In the genomic region with DNA sequence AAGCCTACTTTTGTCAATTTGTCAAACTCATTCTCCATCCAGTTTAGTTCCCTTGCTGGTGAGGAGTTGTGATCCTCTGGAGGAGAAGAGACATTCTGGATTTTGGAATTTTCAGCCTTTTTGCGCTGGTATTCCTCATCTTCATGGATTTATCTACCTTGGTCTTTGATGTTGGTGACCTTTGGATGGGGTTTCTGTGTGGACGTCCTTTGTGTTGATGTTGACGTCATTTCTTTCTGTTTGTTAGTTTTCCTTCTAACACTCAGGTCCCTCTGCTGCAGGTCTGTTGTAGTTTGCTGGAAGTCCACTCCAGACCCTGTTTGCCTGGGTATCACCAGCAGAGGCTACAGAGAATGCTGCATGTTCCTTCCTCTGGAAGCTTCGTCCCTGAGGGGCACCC, we compare ENCODE assay signal across 27 cellular contexts.
"Had no signal": no experiment of that assay in that cellular context is flagged by ENCODE, and none has a peak within 500 bp of the region (broad histone marks: within the 10 kb centered on the region; RNA-seq: fewer than 3 reads in every experiment).

No MANE protein-coding gene starts in this region.

- H3K4me3 ChIP-seq: stomach, suprapubic skin, testis, thoracic aorta, thyroid gland, tibial artery, tibial nerve, transverse colon, upper lobe of left lung, upper lobe of right lung, uterus, vagina had no signal

- H3K27ac ChIP-seq: stomach, suprapubic skin, testis, thoracic aorta, thyroid gland, tibial artery, tibial nerve, transverse colon, upper lobe of left lung, upper lobe of right lung, uterus, vagina had no signal

- H3K9me3 ChIP-seq: testis, thyroid gland, uterus, vagina had no signal

- H3K4me1 ChIP-seq: stomach, suprapubic skin, testis, thyroid gland, tibial artery, tibial nerve, transverse colon, upper lobe of left lung, upper lobe of right lung, uterus, vagina had no signal

- FAIRE-seq: urothelium cell line had no signal

- DNase-seq: stimulated activated CD4-positive, alpha-beta T cell treated with anti-CD3 and anti-CD28 coated beads, Interleukin-2, amount 100 ng/mL, for 48 hours; stimulated activated CD4-positive, alpha-beta T cell treated with anti-CD3 and anti-CD28 coated beads, Interleukin-4, amount 100 ng/mL, for 1 hour; stimulated activated CD4-positive, alpha-beta T cell treated with anti-CD3 and anti-CD28 coated beads, Interleukin-4, amount 100 ng/mL, for 24 hours; stimulated activated CD4-positive, alpha-beta T cell treated with anti-CD3 and anti-CD28 coated beads, Interleukin-4, amount 100 ng/mL, for 4 hours; stimulated activated CD8-positive, alpha-beta memory T cell treated with anti-CD3 and anti-CD28 coated beads, Interleukin-4, amount 100 ng/mL, for 48 hours; stimulated activated naive B cell treated with anti-CD40 and anti-IgM and Interleukin-4, amounts not matched to agents 10 μg/mL and 1 μg/mL and 100 μg/mL, for 72 hours; stimulated activated naive CD4-positive, alpha-beta T cell; stimulated activated naive CD4-positive, alpha-beta T cell treated with Interleukin-2 at 50 U/mL for 16 hours; stimulated activated naive CD8-positive, alpha-beta T cell treated with anti-CD3 and anti-CD28 coated beads, Interleukin-15, amount 100 ng/mL, for 72 hours; stimulated activated naive CD8-positive, alpha-beta T cell treated with anti-CD3 and anti-CD28 coated beads, Interleukin-15, Interleukin-2, amounts not matched to agents 100 U/mL and 50 U/mL, for 24 hours; stomach; substantia nigra; testis; thyroid gland; tibial artery; transverse colon; trophoblast cell; upper lobe of left lung; upper lobe of right lung; uterus had no signal

- H3K36me3 ChIP-seq: stomach, suprapubic skin, thoracic aorta, thyroid gland, tibial artery, tibial nerve, transverse colon, upper lobe of left lung, upper lobe of right lung, uterus, vagina had no signal

- ATAC-seq: stimulated activated effector memory CD8-positive, alpha-beta T cell treated with anti-CD3 and anti-CD28 coated beads, Interleukin-12 subunit alpha, Interleukin-12 subunit beta, amount 100 ng/mL, for 72 hours; stimulated activated memory B cell treated with anti-CD40 and anti-IgM and Interleukin-4, amounts not matched to agents 10 μg/mL and 1 μg/mL and 100 μg/mL, for 72 hours; stimulated activated naive B cell treated with anti-CD40 and anti-IgM and Interleukin-4, amounts not matched to agents 10 μg/mL and 1 μg/mL and 100 μg/mL, for 72 hours; stimulated activated naive CD8-positive, alpha-beta T cell treated with anti-CD3 and anti-CD28 coated beads, Interleukin-15, amount 100 ng/mL, for 72 hours; stimulated activated naive CD8-positive, alpha-beta T cell treated with anti-CD3 and anti-CD28 coated beads, Interleukin-15, Interleukin-2, amounts not matched to agents 100 U/mL and 50 U/mL, for 24 hours; upper lobe of right lung had no signal

- H3K27me3 ChIP-seq: suprapubic skin, testis, thyroid gland, tibial artery, tibial nerve, transverse colon, upper lobe of left lung, upper lobe of right lung, uterus, vagina had no signal
